Comparison of ENCODE assay signal across 13 cellular contexts in genomic region chr18:35153609-35154273, GRCh38.
A peak's percentile ranks its signal among the peaks of the same experiment; 100 is the strongest.
DNase-seq lines count a peak whose midpoint lies in the region; ATAC-seq, FAIRE-seq and TF ChIP-seq lines count a peak whose summit lies in the region.
"Had no signal": no experiment of that assay in that cellular context is flagged by ENCODE, and none has a peak within 500 bp of the region (broad histone marks: within the 10 kb centered on the region; RNA-seq: fewer than 3 reads in every experiment).

No MANE protein-coding gene starts in this region.

- no peak overlapping the region for H3K4me3 ChIP-seq in CD4-positive, alpha-beta memory T cell (ENCODE audit: low read length in 2 of 2)
- H3K4me3 ChIP-seq in Loucy (ENCODE audit: low read length, poor library complexity, severe bottlenecking) (no peak overlapping the region), kidney (ENCODE audit: low read length in 2 of 2) (no peak overlapping the region)
- H3K4me3 ChIP-seq: ascending aorta had no signal

- no peaks in the 10 kb centered on the region for H3K27me3 ChIP-seq in CD4-positive, alpha-beta memory T cell (ENCODE audit: insufficient read depth, low read length)
- no peaks in the 10 kb centered on the region for H3K27me3 ChIP-seq in Loucy (ENCODE audit: insufficient read depth, low read length, poor library complexity, severe bottlenecking)
- H3K27me3 ChIP-seq: ascending aorta, BE2C, foreskin keratinocyte had no signal

- POLR2A ChIA-PET in CD4-positive, alpha-beta memory T cell (lab: Charles Lee; ENCODE audit: partially characterized antibody): no interaction called here

- H2AFZ ChIP-seq in Loucy (ENCODE audit: low read length): no peak overlapping the region

- DNase-seq in CD4-positive, alpha-beta memory T cell: no peak
- DNase-seq in activated naive CD8-positive, alpha-beta T cell treated with anti-CD3 and anti-CD28 coated beads, Interleukin-2, amount 50 U/mL, for 24 hours: no peak
- DNase-seq in kidney: no peak
- DNase-seq in middle frontal gyrus (ENCODE audit: extremely low spot score, low spot score): no peak
- DNase-seq: BE2C, foreskin keratinocyte, right cardiac atrium had no signal

- no peak for TF ChIP-seq CTCF in Loucy (conservative IDR thresholded peaks at IDR 0.05; ENCODE audit: low read length)
- no peak for TF ChIP-seq CTCF in kidney (IDR thresholded peaks at IDR 0.05; ENCODE audit: borderline replicate concordance, extremely low read depth, insufficient read depth)

- no peaks in the 10 kb centered on the region for H3K79me2 ChIP-seq in Loucy (ENCODE audit: insufficient read depth, low read length)

- peaks cover 0 to 2% of the 10 kb centered on the region in 2 donors for H3K27me3 Mint-ChIP-seq in CD4-positive, alpha-beta memory T cell
- H3K27me3 Mint-ChIP-seq in activated naive CD8-positive, alpha-beta T cell treated with anti-CD3 and anti-CD28 coated beads, Interleukin-2, amount 50 U/mL, for 24 hours: no peaks in the 10 kb centered on the region

- no peaks in the 10 kb centered on the region for H4K20me1 ChIP-seq in Loucy (ENCODE audit: insufficient read depth, low read length, poor library complexity, severe bottlenecking)

- no peak for FAIRE-seq in kidney (lab: Jason Lieb, UNC)

- no peak overlapping the region for H3K9ac ChIP-seq in Loucy (ENCODE audit: low read depth, low read length, poor library complexity, severe bottlenecking)
- H3K9ac ChIP-seq in kidney (ENCODE audit: low read length in 2 of 2): no peak overlapping the region

- peak overlapping the region; percentile 45 for H3K4me2 ChIP-seq in Loucy (ENCODE audit: low read depth, low read length, poor library complexity, severe bottlenecking)

- peaks cover 7 to 10% of the 10 kb centered on the region in 2 donors for H3K36me3 Mint-ChIP-seq in CD4-positive, alpha-beta memory T cell
- peaks cover 9% of the 10 kb centered on the region for H3K36me3 Mint-ChIP-seq in activated naive CD8-positive, alpha-beta T cell treated with anti-CD3 and anti-CD28 coated beads, Interleukin-2, amount 50 U/mL, for 24 hours (ENCODE audit: low read depth)

- ATAC-seq in GM19043 (IDR thresholded peaks at IDR 0.05; ENCODE audit: low read depth, unreplicated experiment): peak; percentile 63
- peak; percentile 43 for ATAC-seq in activated naive CD8-positive, alpha-beta T cell treated with anti-CD3 and anti-CD28 coated beads, Interleukin-2, amount 50 U/mL, for 24 hours
- ATAC-seq in GM19324 (IDR thresholded peaks at IDR 0.05; ENCODE audit: low FRiP score, unreplicated experiment): no peak
- no peak for ATAC-seq in GM18873 (IDR thresholded peaks at IDR 0.05; ENCODE audit: low FRiP score, unreplicated experiment)
- ATAC-seq: foreskin keratinocyte, HCT116 had no signal

- peaks cover 5 to 14% (median 7%) of the 10 kb centered on the region in 4 donors for H3K4me1 Mint-ChIP-seq in CD4-positive, alpha-beta memory T cell
- peaks cover 27% of the 10 kb centered on the region for H3K4me1 Mint-ChIP-seq in activated naive CD8-positive, alpha-beta T cell treated with anti-CD3 and anti-CD28 coated beads, Interleukin-2, amount 50 U/mL, for 24 hours

- no peak overlapping the region for H3K27ac ChIP-seq in CD4-positive, alpha-beta memory T cell (ENCODE audit: low read depth, low read length)
- H3K27ac ChIP-seq in kidney (ENCODE audit: low read depth in 2 of 2, low read length in 2 of 2): no peak overlapping the region
- H3K27ac ChIP-seq: ascending aorta, foreskin keratinocyte had no signal

- CTCF ChIA-PET in CD4-positive, alpha-beta memory T cell (lab: Charles Lee; ENCODE audit: partially characterized antibody): no interaction called here

- H3K9me3 ChIP-seq in CD4-positive, alpha-beta memory T cell (ENCODE audit: control insufficient read depth in 1 of 2, low read length in 2 of 2): no peaks in the 10 kb centered on the region
- H3K9me3 ChIP-seq in Loucy (ENCODE audit: insufficient read depth, low read depth, low read length): no peaks in the 10 kb centered on the region
- H3K9me3 ChIP-seq in kidney (ENCODE audit: control insufficient read depth in 1 of 2, low read length in 2 of 2): no peaks in the 10 kb centered on the region
- H3K9me3 ChIP-seq: ascending aorta, BE2C had no signal

- H3F3A ChIP-seq in Loucy (ENCODE audit: low read depth): no peaks in the 10 kb centered on the region

- H3K9me2 ChIP-seq in Loucy (replicated peaks; ENCODE audit: low read depth, low read length): no peaks in the 10 kb centered on the region

- peak overlapping the region in 5 of 7 donors; percentile 12 to 45 (median 37) for H3K27ac Mint-ChIP-seq in CD4-positive, alpha-beta memory T cell
- H3K27ac Mint-ChIP-seq in activated naive CD8-positive, alpha-beta T cell treated with anti-CD3 and anti-CD28 coated beads, Interleukin-2, amount 50 U/mL, for 24 hours: no peak overlapping the region

- H3K36me3 ChIP-seq in CD4-positive, alpha-beta memory T cell (ENCODE audit: insufficient read depth, low read length): no peaks in the 10 kb centered on the region
- H3K36me3 ChIP-seq in Loucy (ENCODE audit: insufficient read depth, low read length) (no peaks in the 10 kb centered on the region), kidney (ENCODE audit: control insufficient read depth in 1 of 2, insufficient read depth in 2 of 2, low read length in 2 of 2) (no peaks in the 10 kb centered on the region)
- H3K36me3 ChIP-seq: ascending aorta, BE2C had no signal

- intact Hi-C loops in CD4-positive, alpha-beta memory T cell (cut with micrococcal nuclease): no loop called here
- intact Hi-C loops in kidney (cut with DNase I): no loop called here

- peaks cover 0 to 10% (median 5%) of the 10 kb centered on the region in 8 donors for H3K9me3 Mint-ChIP-seq in CD4-positive, alpha-beta memory T cell
- H3K9me3 Mint-ChIP-seq in activated naive CD8-positive, alpha-beta T cell treated with anti-CD3 and anti-CD28 coated beads, Interleukin-2, amount 50 U/mL, for 24 hours: peaks cover 8% of the 10 kb centered on the region

- H3K4me3 Mint-ChIP-seq in CD4-positive, alpha-beta memory T cell: no peak overlapping the region
- no peak overlapping the region for H3K4me3 Mint-ChIP-seq in activated naive CD8-positive, alpha-beta T cell treated with anti-CD3 and anti-CD28 coated beads, Interleukin-2, amount 50 U/mL, for 24 hours

- peaks cover 6% of the 10 kb centered on the region for H3K4me1 ChIP-seq in CD4-positive, alpha-beta memory T cell (ENCODE audit: insufficient read depth, low read length)
- H3K4me1 ChIP-seq in Loucy (ENCODE audit: insufficient read depth, low read length, poor library complexity, severe bottlenecking): peaks cover 22% of the 10 kb centered on the region
- H3K4me1 ChIP-seq in kidney (ENCODE audit: control insufficient read depth in 1 of 2, insufficient read depth in 1 of 2, low read depth in 1 of 2, low read length in 2 of 2): peaks cover 0 to 6% of the 10 kb centered on the region in 2 donors
- H3K4me1 ChIP-seq: ascending aorta, foreskin keratinocyte had no signal

Comparison
In these comparisons a context has a peak if more than half of its experiments do, and no peak if none do; other contexts are left out.
1. ATAC-seq: peak in GM19043 (single experiment) and activated naive CD8-positive, alpha-beta T cell treated with anti-CD3 and anti-CD28 coated beads, Interleukin-2, amount 50 U/mL, for 24 hours (single experiment); none in GM19324 (single experiment) and GM18873 (single experiment).